Comparison of ENCODE assay signal across 9 cellular contexts in genomic region chr19:49896863-49897621, GRCh38. TPM values are rescaled to one million over a fixed set of nuclear protein-coding genes. Genes with fewer than 3 reads are reported as not detected.
A peak's percentile ranks its signal among the peaks of the same experiment; 100 is the strongest.
DNase-seq lines count a peak whose midpoint lies in the region; ATAC-seq and TF ChIP-seq lines count a peak whose summit lies in the region.
"Had no signal": no experiment of that assay in that cellular context is flagged by ENCODE, and none has a peak within 500 bp of the region (broad histone marks: within the 10 kb centered on the region; RNA-seq: fewer than 3 reads in every experiment).

IL4I1 (minus strand) TSS chr19:49896887; CDS start chr19:49896160, 727 bp downstream.

- no peak within 1 kb of the TSS for H2BK5ac ChIP-seq in H9 (ENCODE audit: insufficient read length, low read length)

- no peaks in the 10 kb centered on the region for H3K4me1 ChIP-seq in H9 (ENCODE audit: insufficient read depth, low read length)

- H2BK20ac ChIP-seq in H9 (ENCODE audit: low read depth, low read length, poor library complexity, severe bottlenecking): no peak within 1 kb of the TSS

- no peak within 1 kb of the TSS for H2BK15ac ChIP-seq in H9 (ENCODE audit: low read depth, low read length)

- H4K20me1 ChIP-seq in H9 (ENCODE audit: control insufficient read depth, insufficient read depth, insufficient read length): peaks cover 5% of the 10 kb centered on the region

- H3K9me3 Mint-ChIP-seq in immature natural killer cell (peaks cover 0 to 1% (median 0%) of the 10 kb centered on the region in 6 donors), H9 (no peaks in the 10 kb centered on the region)

- H3K27ac Mint-ChIP-seq in immature natural killer cell (peak within 1 kb of the TSS; percentile 85 to 96 (median 90)), H9 (0 out of 7 replicates have a peak within 1 kb of the TSS, but pooled peaks of 1 of the 3 experiments have one; percentile 13)

- no peak within 1 kb of the TSS for H4K91ac ChIP-seq in H9 (ENCODE audit: insufficient read length, low read depth, low read length)

- H3K56ac ChIP-seq in H9 (ENCODE audit: insufficient read length, low read depth, low read length): no peak within 1 kb of the TSS

- H3K23ac ChIP-seq in H9 (ENCODE audit: insufficient read length, low read depth, low read length): no peak within 1 kb of the TSS

- no peaks in the 10 kb centered on the region for H3K9me3 ChIP-seq in H9 (ENCODE audit: control insufficient read depth, low read depth, low read length)

- H3K4ac ChIP-seq in H9 (ENCODE audit: low read depth, low read length): no peak within 1 kb of the TSS

- peak; percentile 54 for DNase-seq in CMK (ENCODE audit: low read depth)
- peak; percentile 49 for DNase-seq in NCI-H226
- DNase-seq in activated T-cell treated with anti-CD3 and anti-CD28 coated beads for 48 hours (ENCODE audit: low read depth): peak; percentile 50
- DNase-seq in immature natural killer cell: peak; percentile 55 to 63 (median 57)
- DNase-seq in stimulated activated CD4-positive, alpha-beta T cell treated with anti-CD3 and anti-CD28 coated beads, TNF-alpha, amount 100 ng/mL, for 48 hours (ENCODE audit: low read depth in 3 of 3): peak in 2 of 3 donors; percentile 36 to 55
- no peak for DNase-seq in NCI-H748 treated with DMSO at 0.1 percent for 48 hours (lab: John Stamatoyannopoulos, UW)
- no peak for DNase-seq in H9

- H3K9ac ChIP-seq in H9 (ENCODE audit: extremely low read depth, insufficient read length, low read length): no peak within 1 kb of the TSS

- peaks cover 18 to 23% of the 10 kb centered on the region in 2 donors for H3K4me1 Mint-ChIP-seq in immature natural killer cell
- peaks cover 8 to 19% of the 10 kb centered on the region in 2 experiments for H3K4me1 Mint-ChIP-seq in H9

- no peak within 1 kb of the TSS; the same call in 1 of the 2 replicates for H3K14ac ChIP-seq in H9 (ENCODE audit: insufficient read depth, low read length)

- no peak within 1 kb of the TSS for H2AK5ac ChIP-seq in H9 (ENCODE audit: insufficient read length, low read length)

- WGBS in H9 (ENCODE audit: extremely low coverage, insufficient read length, low lambda C conversion rate): no CpG with 5 or more reads among the region's 20 CpGs

- H3K18ac ChIP-seq in H9 (ENCODE audit: insufficient read length, low read depth, low read length): no peak within 1 kb of the TSS

- no peak within 1 kb of the TSS for H3K4me2 ChIP-seq in H9 (ENCODE audit: insufficient read depth, insufficient read length, low read length)

- peaks cover 0 to 3% (median 0%) of the 10 kb centered on the region in 3 donors for H3K36me3 Mint-ChIP-seq in immature natural killer cell
- no peaks in the 10 kb centered on the region for H3K36me3 Mint-ChIP-seq in H9 (ENCODE audit: insufficient read depth in 1 of 3, low read depth in 3 of 3)

- H3K23me2 ChIP-seq in H9 (ENCODE audit: insufficient read length, low read depth, low read length, poor library complexity, severe bottlenecking): no peaks in the 10 kb centered on the region

- no peak within 1 kb of the TSS for H2AFZ ChIP-seq in H9 (ENCODE audit: low read length)

- H3K79me2 ChIP-seq in H9 (ENCODE audit: insufficient read depth, low read length): no peaks in the 10 kb centered on the region

- H3K79me1 ChIP-seq in H9 (ENCODE audit: insufficient read depth, low read depth, low read length, poor library complexity, severe bottlenecking): no peaks in the 10 kb centered on the region

- H3K4me3 Mint-ChIP-seq in immature natural killer cell (peak within 1 kb of the TSS; percentile 62 to 89 (median 74)), H9 (peak within 1 kb of the TSS in 1 of 2 experiments; percentile 52; a peak in 2 of 5 replicates)

- no peak within 1 kb of the TSS for H4K8ac ChIP-seq in H9 (replicated peaks; ENCODE audit: insufficient read length, low read depth, low read length)

- H3T11ph ChIP-seq in H9 (ENCODE audit: low read length): no peak within 1 kb of the TSS

- no peak within 1 kb of the TSS for H4K5ac ChIP-seq in H9 (ENCODE audit: insufficient read length, low read depth, low read length)

- H3K27me3 ChIP-seq in H9 (ENCODE audit: insufficient read depth, low read length): no peaks in the 10 kb centered on the region

- ATAC-seq in GM21528 (IDR thresholded peaks at IDR 0.05; ENCODE audit: low FRiP score, unreplicated experiment): peak; percentile 48

- H2BK120ac ChIP-seq in H9 (ENCODE audit: low read depth, low read length, poor library complexity, severe bottlenecking): no peak within 1 kb of the TSS

- H3K27me3 Mint-ChIP-seq in immature natural killer cell (ENCODE audit: low read depth in 3 of 3) (peaks cover 3 to 14% (median 3%) of the 10 kb centered on the region in 3 donors), H9 (ENCODE audit: low read depth) (peaks cover 44% of the 10 kb centered on the region)

- no peak within 1 kb of the TSS for H3K27ac ChIP-seq in H9 (ENCODE audit: insufficient read length, low read depth, low read length)
- H3K27ac ChIP-seq: HL-60 had no signal

- no peak within 1 kb of the TSS for H2BK12ac ChIP-seq in H9 (ENCODE audit: insufficient read length, low read depth, low read length)

- TF ChIP-seq CTCF in H9 (conservative IDR thresholded peaks at IDR 0.05): no peak

RNA-seq across cellular contexts. Expression of gene IL4I1, which starts in this region (rescaled TPM):
- polyA plus RNA-seq in immature natural killer cell: under 1 TPM in 2 of 3 donors, not detected in 1; 0.27 to 0.40 TPM
- total RNA-seq in H9 (2021): 0.29 and 0.61 TPM in 2 replicates

Comparison
In these comparisons a context has a peak if more than half of its experiments do, and no peak if none do; other contexts are left out.
1. Peak in DNase-seq in immature natural killer cell; RNA of the gene not detected or under 1 TPM.
2. DNase-seq: peak in CMK (single experiment), NCI-H226 (single experiment), activated T-cell treated with anti-CD3 and anti-CD28 coated beads for 48 hours (single experiment) and stimulated activated CD4-positive, alpha-beta T cell treated with anti-CD3 and anti-CD28 coated beads, TNF-alpha, amount 100 ng/mL, for 48 hours (2 of 3); none in NCI-H748 treated with DMSO at 0.1 percent for 48 hours (single experiment) and H9 (single experiment).